1 cellular context compared by ENCODE assay signal in the genomic region with DNA sequence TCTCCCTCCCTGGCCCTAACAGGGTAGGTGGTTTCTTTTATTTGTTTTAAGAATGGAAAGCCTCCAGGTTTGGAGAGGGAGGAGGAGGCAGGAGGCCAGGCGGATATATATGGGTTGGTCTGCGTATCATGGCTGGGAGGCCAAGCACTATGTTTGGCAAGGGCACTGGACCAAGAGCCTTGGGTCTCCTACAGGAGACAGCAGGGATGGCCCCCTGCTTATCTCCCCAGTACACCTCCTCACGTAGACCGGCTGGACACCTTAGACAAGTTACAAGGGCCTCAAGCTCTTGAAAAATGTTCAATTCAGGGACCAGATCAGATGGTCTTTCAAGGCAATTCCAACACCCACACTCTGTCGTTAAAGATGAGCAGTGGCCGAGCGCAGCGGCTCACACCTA.
TF ChIP-seq lines count a peak whose summit lies in the region.

No MANE protein-coding gene starts in this region.

TF ChIP-seq in K562, 482 proteins besides CTCF, POLR2A, EP300 and RAD21:
- TF ChIP-seq, protein P1, sequence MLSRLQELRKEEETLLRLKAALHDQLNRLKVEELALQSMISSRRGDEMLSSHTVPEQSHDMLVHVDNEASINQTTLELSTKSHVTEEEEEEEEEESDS (CRISPR knock-in tag; IDR thresholded peaks at IDR 0.05), result no peak
- TF ChIP-seq, protein P2, sequence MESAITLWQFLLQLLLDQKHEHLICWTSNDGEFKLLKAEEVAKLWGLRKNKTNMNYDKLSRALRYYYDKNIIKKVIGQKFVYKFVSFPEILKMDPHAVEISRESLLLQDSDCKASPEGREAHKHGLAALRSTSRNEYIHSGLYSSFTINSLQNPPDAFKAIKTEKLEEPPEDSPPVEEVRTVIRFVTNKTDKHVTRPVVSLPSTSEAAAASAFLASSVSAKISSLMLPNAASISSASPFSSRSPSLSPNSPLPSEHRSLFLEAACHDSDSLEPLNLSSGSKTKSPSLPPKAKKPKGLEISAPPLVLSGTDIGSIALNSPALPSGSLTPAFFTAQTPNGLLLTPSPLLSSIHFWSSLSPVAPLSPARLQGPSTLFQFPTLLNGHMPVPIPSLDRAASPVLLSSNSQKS (CRISPR knock-in tag; IDR thresholded peaks at IDR 0.05), result no peak
- peak; percentile 65; the same call in 1 of the 2 replicates for TF ChIP-seq NCOR1 (IDR thresholded peaks at IDR 0.05)
- no peak for TF ChIP-seq GABPB1 (CRISPR knock-in tag; IDR thresholded peaks at IDR 0.05)
- TF ChIP-seq ARID1B (IDR thresholded peaks at IDR 0.05), result peak; percentile 77
- TF ChIP-seq HNRNPLL (IDR thresholded peaks at IDR 0.05; ENCODE audit: low read depth, low read length, poor library complexity, severe bottlenecking), result no peak
- TF ChIP-seq, protein P3, sequence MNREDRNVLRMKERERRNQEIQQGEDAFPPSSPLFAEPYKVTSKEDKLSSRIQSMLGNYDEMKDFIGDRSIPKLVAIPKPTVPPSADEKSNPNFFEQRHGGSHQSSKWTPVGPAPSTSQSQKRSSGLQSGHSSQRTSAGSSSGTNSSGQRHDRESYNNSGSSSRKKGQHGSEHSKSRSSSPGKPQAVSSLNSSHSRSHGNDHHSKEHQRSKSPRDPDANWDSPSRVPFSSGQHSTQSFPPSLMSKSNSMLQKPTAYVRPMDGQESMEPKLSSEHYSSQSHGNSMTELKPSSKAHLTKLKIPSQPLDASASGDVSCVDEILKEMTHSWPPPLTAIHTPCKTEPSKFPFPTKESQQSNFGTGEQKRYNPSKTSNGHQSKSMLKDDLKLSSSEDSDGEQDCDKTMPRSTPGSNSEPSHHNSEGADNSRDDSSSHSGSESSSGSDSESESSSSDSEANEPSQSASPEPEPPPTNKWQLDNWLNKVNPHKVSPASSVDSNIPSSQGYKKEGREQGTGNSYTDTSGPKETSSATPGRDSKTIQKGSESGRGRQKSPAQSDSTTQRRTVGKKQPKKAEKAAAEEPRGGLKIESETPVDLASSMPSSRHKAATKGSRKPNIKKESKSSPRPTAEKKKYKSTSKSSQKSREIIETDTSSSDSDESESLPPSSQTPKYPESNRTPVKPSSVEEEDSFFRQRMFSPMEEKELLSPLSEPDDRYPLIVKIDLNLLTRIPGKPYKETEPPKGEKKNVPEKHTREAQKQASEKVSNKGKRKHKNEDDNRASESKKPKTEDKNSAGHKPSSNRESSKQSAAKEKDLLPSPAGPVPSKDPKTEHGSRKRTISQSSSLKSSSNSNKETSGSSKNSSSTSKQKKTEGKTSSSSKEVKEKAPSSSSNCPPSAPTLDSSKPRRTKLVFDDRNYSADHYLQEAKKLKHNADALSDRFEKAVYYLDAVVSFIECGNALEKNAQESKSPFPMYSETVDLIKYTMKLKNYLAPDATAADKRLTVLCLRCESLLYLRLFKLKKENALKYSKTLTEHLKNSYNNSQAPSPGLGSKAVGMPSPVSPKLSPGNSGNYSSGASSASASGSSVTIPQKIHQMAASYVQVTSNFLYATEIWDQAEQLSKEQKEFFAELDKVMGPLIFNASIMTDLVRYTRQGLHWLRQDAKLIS (CRISPR knock-in tag; IDR thresholded peaks at IDR 0.05), result no peak
- TF ChIP-seq DPF2 (IDR thresholded peaks at IDR 0.05), result peak; percentile 66
- peak; percentile 27; the same call in 1 of the 2 replicates for TF ChIP-seq ZBTB7A (IDR thresholded peaks at IDR 0.05; ENCODE audit: borderline replicate concordance, control insufficient read depth, low read depth, low read length)
- TF ChIP-seq TCF7L2 (IDR thresholded peaks at IDR 0.05; ENCODE audit: low read depth, low read length), result no peak
- TF ChIP-seq STAT5A (IDR thresholded peaks at IDR 0.05; ENCODE audit: borderline replicate concordance, low read length), result peak; percentile 31; the same call in 1 of the 2 replicates
- TF ChIP-seq ZNF699 (CRISPR knock-in tag; IDR thresholded peaks at IDR 0.05; ENCODE audit: insufficient replicate concordance), result no peak
- TF ChIP-seq TEAD4 (IDR thresholded peaks at IDR 0.05; ENCODE audit: low read length), result peak; percentile 67
- no peak for TF ChIP-seq TEAD4 (CRISPR knock-in tag; IDR thresholded peaks at IDR 0.05; ENCODE audit: borderline replicate concordance)
- TF ChIP-seq EGR1 (conservative IDR thresholded peaks at IDR 0.05), result peak; percentile 48; the same call in 1 of the 2 replicates
- TF ChIP-seq MTA2 (IDR thresholded peaks at IDR 0.05; ENCODE audit: low read depth), result 0 out of 2 replicates have a peak, but pooled peaks have one; percentile 30
- TF ChIP-seq CBFA2T3 (IDR thresholded peaks at IDR 0.05), result peak; percentile 89
- TF ChIP-seq CBFA2T2 (conservative IDR thresholded peaks at IDR 0.05), result peak; percentile 78
- peak; percentile 84 for TF ChIP-seq TAL1 (IDR thresholded peaks at IDR 0.05)
- 0 out of 2 replicates have a peak, but pooled peaks have one; percentile 14 for TF ChIP-seq SOX6 (IDR thresholded peaks at IDR 0.05)
- peak; percentile 63 for TF ChIP-seq CXXC5 (CRISPR knock-in tag; IDR thresholded peaks at IDR 0.05)
- TF ChIP-seq NFIC (IDR thresholded peaks at IDR 0.05), result peak; percentile 39; the same call in 1 of the 2 replicates
- TF ChIP-seq POLR2AphosphoS5 (IDR thresholded peaks at IDR 0.05; ENCODE audit: control insufficient read depth, insufficient read depth, low read depth, low read length), result peak; percentile 69; the same call in 1 of the 2 replicates
- peak; percentile 84 for TF ChIP-seq TCF3 (CRISPR knock-in tag; IDR thresholded peaks at IDR 0.05)
TF ChIP-seq in K562: peak in this region for 16.
